In the genomic region with DNA sequence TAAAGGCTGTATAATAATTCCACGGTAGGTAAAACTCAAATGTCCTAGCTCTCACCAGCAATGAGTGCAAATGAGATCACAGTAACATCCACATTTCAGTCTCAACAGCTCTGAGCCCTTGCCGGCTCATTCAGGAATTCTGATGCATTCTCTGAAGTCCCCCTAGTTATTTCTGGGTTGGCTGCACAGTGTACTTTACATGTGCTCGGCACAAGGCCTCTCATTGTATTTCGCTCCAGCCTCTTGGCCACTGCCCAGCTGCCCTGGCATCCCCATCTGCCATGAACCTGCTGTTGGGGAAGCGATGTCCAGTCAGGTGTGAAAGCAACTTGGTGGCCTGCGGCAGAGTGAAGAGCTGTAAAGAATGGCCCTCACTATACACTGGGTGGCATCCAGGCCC, we compare ENCODE assay signal across 17 cellular contexts. TPM values are rescaled to one million over a fixed set of nuclear protein-coding genes. Genes with fewer than 3 reads are reported as not detected.
DNase-seq lines count a peak whose midpoint lies in the region; ATAC-seq and TF ChIP-seq lines count a peak whose summit lies in the region.
"Had no signal": no experiment of that assay in that cellular context is flagged by ENCODE, and none has a peak within 500 bp of the region (broad histone marks: within the 10 kb centered on the region; RNA-seq: fewer than 3 reads in every experiment).

No MANE protein-coding gene starts in this region.

- DNase-seq in NCI-H2029 treated with DMSO at 0.1 percent for 48 hours (lab: John Stamatoyannopoulos, UW) (peak; percentile 15), NCI-H2029 (lab: John Stamatoyannopoulos, UW) (no peak), medulla oblongata (ENCODE audit: extremely low spot score) (peak; percentile 81), testis (peak; percentile 79), NCI-H187 (lab: John Stamatoyannopoulos, UW) (no peak), NCI-H748 (lab: John Stamatoyannopoulos, UW; ENCODE audit: unreplicated experiment) (no peak)
- DNase-seq: 8988T; Caco-2; IMR-90; naive thymus-derived CD4-positive, alpha-beta T cell; NCI-H1436 treated with DMSO at 0.1 percent for 48 hours had no signal

- 53 to 63% methylated on average over 6 of the region's 6 CpGs for WGBS in testis, 2 donors

- no peaks in the 10 kb centered on the region for H3K27me3 ChIP-seq in testis
- H3K27me3 ChIP-seq: spleen had no signal

- H3K4me3 ChIP-seq in testis = no peak overlapping the region
- H3K4me3 ChIP-seq: coronary artery, spleen, thoracic aorta had no signal

- TF ChIP-seq CTCF in testis (IDR thresholded peaks at IDR 0.05) = no peak

- H3K4me1 ChIP-seq in testis = peaks cover 20% of the 10 kb centered on the region

- no peak for ATAC-seq in GM21390 (IDR thresholded peaks at IDR 0.05; ENCODE audit: unreplicated experiment)
- ATAC-seq: activated naive CD4-positive, alpha-beta T cell treated with anti-CD3 and anti-CD28 coated beads, Interleukin-2, amount 50 U/mL, for 72 hours; naive thymus-derived CD4-positive, alpha-beta T cell had no signal

- H3K9me3 ChIP-seq in testis = no peaks in the 10 kb centered on the region
- H3K9me3 ChIP-seq: Caco-2, spleen, thoracic aorta had no signal

- H3K27ac ChIP-seq in cingulate gyrus (ENCODE audit: low read depth, low read length) = peak overlapping the region; percentile 87
- peak overlapping the region in 1 of 2 donors; percentile 33 for H3K27ac ChIP-seq in testis
- H3K27ac ChIP-seq: coronary artery, spleen, thoracic aorta had no signal

- intact Hi-C loops in testis (cut with DNase I; ENCODE audit: low total_unique reads) = no loop called here

- TF ChIP-seq POLR2A in testis (IDR thresholded peaks at IDR 0.05) = no peak

- H3K36me3 ChIP-seq in testis (ENCODE audit: low read depth, missing control alignments) = no peaks in the 10 kb centered on the region
- H3K36me3 ChIP-seq: thoracic aorta had no signal

RNA-seq across cellular contexts. Expression of gene PRCD, which starts 14.3 kb away (rescaled TPM):
- total RNA-seq in testis = 1 to 10 TPM; 3.2 to 3.8 TPM
- polyA plus RNA-seq in testis (ENCODE audit: insufficient read depth, low read depth, low replicate concordance) = 4.6 TPM
- total RNA-seq: activated naive CD4-positive, alpha-beta T cell treated with anti-CD3 and anti-CD28 coated beads, Interleukin-2, amount 50 U/mL, for 72 hours; Caco-2; IMR-90; naive thymus-derived CD4-positive, alpha-beta T cell had no signal

RNA-seq across cellular contexts. Expression of gene CYGB, which starts 16.6 kb away (rescaled TPM):
- 1 to 10 TPM; 3.4 to 7.2 TPM for total RNA-seq in testis
- 9.9 TPM for polyA plus RNA-seq in testis (ENCODE audit: insufficient read depth, low read depth, low replicate concordance)
- total RNA-seq: activated naive CD4-positive, alpha-beta T cell treated with anti-CD3 and anti-CD28 coated beads, Interleukin-2, amount 50 U/mL, for 72 hours; naive thymus-derived CD4-positive, alpha-beta T cell had no signal

RNA-seq across cellular contexts. Expression of gene ST6GALNAC2, which starts 31.5 kb away (rescaled TPM):
- total RNA-seq in testis = 10 to 100 TPM; 29.7 to 87.5 TPM
- polyA plus RNA-seq in testis (ENCODE audit: insufficient read depth, low read depth, low replicate concordance) = 107 TPM
- total RNA-seq: activated naive CD4-positive, alpha-beta T cell treated with anti-CD3 and anti-CD28 coated beads, Interleukin-2, amount 50 U/mL, for 72 hours; IMR-90 had no signal
- polyA plus RNA-seq: naive thymus-derived CD4-positive, alpha-beta T cell had no signal

RNA-seq across cellular contexts. Expression of gene RHBDF2, which starts 52.9 kb away (rescaled TPM):
- total RNA-seq in testis = 10 to 100 TPM; 26.3 to 30.2 TPM
- 9.7 TPM for polyA plus RNA-seq in testis (ENCODE audit: insufficient read depth, low read depth, low replicate concordance)

Comparison
In these comparisons a context has a peak if more than half of its experiments do, and no peak if none do; other contexts are left out.
1. DNase-seq: peak in NCI-H2029 treated with DMSO at 0.1 percent for 48 hours (single experiment), medulla oblongata (single experiment) and testis (single experiment); none in NCI-H2029 (single experiment), NCI-H187 (0 of 2) and NCI-H748 (single experiment).